Comparison of ENCODE assay signal across 17 cellular contexts in genomic region chr5:43433381-43433780, GRCh38. TPM values are rescaled to one million over a fixed set of nuclear protein-coding genes. Genes with fewer than 3 reads are reported as not detected.
DNase-seq lines count a peak whose midpoint lies in the region; ATAC-seq and TF ChIP-seq lines count a peak whose summit lies in the region.
"Had no signal": no experiment of that assay in that cellular context is flagged by ENCODE, and none has a peak within 500 bp of the region (broad histone marks: within the 10 kb centered on the region; RNA-seq: fewer than 3 reads in every experiment).

No MANE protein-coding gene starts in this region.

- no peaks in the 10 kb centered on the region for H3K36me3 ChIP-seq in colonic mucosa
- no peaks in the 10 kb centered on the region for H3K36me3 ChIP-seq in mesendoderm (ENCODE audit: control insufficient read depth, insufficient read depth, low read length)
- H3K36me3 ChIP-seq in thyroid gland, result no peaks in the 10 kb centered on the region
- no peaks in the 10 kb centered on the region for H3K36me3 ChIP-seq in ovary
- H3K36me3 ChIP-seq: BLaER1 treated with 17β-estradiol and CSF1 and Interleukin-3, amounts not matched to agents 10 nM and 100 nM; SJCRH30 had no signal

- H3K27ac Mint-ChIP-seq in Calu3 (ENCODE audit: unreplicated experiment), result peak overlapping the region; percentile 82

- TF ChIP-seq CTCF in Calu3 (IDR thresholded peaks at IDR 0.05; ENCODE audit: unreplicated experiment) (no peak), colonic mucosa (IDR thresholded peaks at IDR 0.05) (no peak), thyroid gland (IDR thresholded peaks at IDR 0.05) (no peak), ovary (IDR thresholded peaks at IDR 0.05) (no peak)

- no peak overlapping the region for H3K18ac ChIP-seq in mesendoderm (ENCODE audit: low read length)

- no peak overlapping the region for H3K23ac ChIP-seq in mesendoderm (ENCODE audit: low read length)

- TF ChIP-seq POLR2A in thyroid gland (IDR thresholded peaks at IDR 0.05), result no peak
- TF ChIP-seq POLR2A in ovary (IDR thresholded peaks at IDR 0.05), result no peak

- H3K56ac ChIP-seq in mesendoderm (ENCODE audit: low read length), result no peak overlapping the region

- H3K4ac ChIP-seq in mesendoderm (ENCODE audit: low read depth, low read length), result no peak overlapping the region

- H3K79me2 ChIP-seq in mesendoderm (ENCODE audit: control insufficient read depth, insufficient read depth, low read length), result no peaks in the 10 kb centered on the region

- no peak overlapping the region for H2BK15ac ChIP-seq in mesendoderm (replicated peaks; ENCODE audit: low read depth)

- H3K4me2 ChIP-seq in mesendoderm (ENCODE audit: low read length), result no peak overlapping the region

- DNase-seq in Calu3, result no peak
- DNase-seq in colonic mucosa, result no peak
- peak; percentile 8 for DNase-seq in mesendoderm
- peak in 1 of 2 donors; percentile 42 for DNase-seq in thyroid gland
- DNase-seq in NK-92 treated with Interleukin-12 subunit alpha and Interleukin-12 subunit beta, amount 100 ng/mL, for 24 hours (lab: John Stamatoyannopoulos, UW), result no peak
- no peak for DNase-seq in ovary
- DNase-seq: CD8-positive, alpha-beta memory T cell; DND-41; NCI-H1436; NCI-H1930; NCI-H345; NCI-H524 treated with DMSO at 0.1 percent for 48 hours; SJCRH30 had no signal

- no peaks in the 10 kb centered on the region for H3K79me1 ChIP-seq in mesendoderm (ENCODE audit: low read length)

- intact Hi-C loops in Calu3 (cut with micrococcal nuclease; ENCODE audit: unreplicated experiment), result loop anchor here (5.0 kb wide), 1 partner anchor 49 kb away; the partner anchor contains the start of gene TMEM267
- intact Hi-C loops in colonic mucosa (cut with DNase I), result no loop called here
- intact Hi-C loops in thyroid gland (cut with DNase I), result no loop called here
- intact Hi-C loops in ovary (cut with DNase I), result no loop called here

- peaks cover 44% of the 10 kb centered on the region for H3K4me1 Mint-ChIP-seq in Calu3 (ENCODE audit: low read depth, unreplicated experiment)
- H3K4me1 Mint-ChIP-seq: CD8-positive, alpha-beta memory T cell had no signal

- TF ChIP-seq EP300 in ovary (IDR thresholded peaks at IDR 0.05), result no peak

- H3K27me3 ChIP-seq in colonic mucosa (no peaks in the 10 kb centered on the region), mesendoderm (ENCODE audit: insufficient read depth, low read length, poor library complexity) (no peaks in the 10 kb centered on the region), thyroid gland (no peaks in the 10 kb centered on the region), ovary (no peaks in the 10 kb centered on the region)
- H3K27me3 ChIP-seq: BLaER1 treated with 17β-estradiol and CSF1 and Interleukin-3, amounts not matched to agents 10 nM and 100 nM; SJCRH30 had no signal

- no peak overlapping the region for H2BK120ac ChIP-seq in mesendoderm (ENCODE audit: low read depth, low read length)

- H3K27ac ChIP-seq in colonic mucosa (peak overlapping the region; percentile 62), mesendoderm (ENCODE audit: low read depth, low read length) (no peak overlapping the region), thyroid gland (peak overlapping the region; percentile 82 to 95 (median 92)), ovary (no peak overlapping the region)
- H3K27ac ChIP-seq: BLaER1 treated with 17β-estradiol and CSF1 and Interleukin-3, amounts not matched to agents 10 nM and 100 nM; SJCRH30 had no signal

- H3K9me3 ChIP-seq in colonic mucosa, result no peaks in the 10 kb centered on the region
- no peaks in the 10 kb centered on the region for H3K9me3 ChIP-seq in thyroid gland
- no peaks in the 10 kb centered on the region for H3K9me3 ChIP-seq in ovary
- H3K9me3 ChIP-seq: SJCRH30 had no signal

- no peak overlapping the region for H2AK5ac ChIP-seq in mesendoderm (ENCODE audit: low read length)

- BruUV-seq in Calu3 (replicated peaks; lab: Mats Ljungman, UMichigan), result no TSS peak

- peaks cover 8% of the 10 kb centered on the region for H3K36me3 Mint-ChIP-seq in Calu3 (ENCODE audit: insufficient read depth, unreplicated experiment)

- no peak overlapping the region for H3K4me3 ChIP-seq in colonic mucosa
- H3K4me3 ChIP-seq in mesendoderm (ENCODE audit: low read length), result no peak overlapping the region
- H3K4me3 ChIP-seq in thyroid gland (replicated peaks in 1 of 3), result no peak overlapping the region
- no peak overlapping the region for H3K4me3 ChIP-seq in ovary
- H3K4me3 ChIP-seq: BLaER1 treated with 17β-estradiol and CSF1 and Interleukin-3, amounts not matched to agents 10 nM and 100 nM; SJCRH30 had no signal

- no peaks in the 10 kb centered on the region for H3K27me3 Mint-ChIP-seq in Calu3 (ENCODE audit: unreplicated experiment)
- H3K27me3 Mint-ChIP-seq: CD8-positive, alpha-beta memory T cell had no signal

- H4K8ac ChIP-seq in mesendoderm (ENCODE audit: low read depth, low read length), result no peak overlapping the region

- no peak overlapping the region for H2BK5ac ChIP-seq in mesendoderm (ENCODE audit: low read length)

- H3K4me1 ChIP-seq in colonic mucosa (no peaks in the 10 kb centered on the region), mesendoderm (ENCODE audit: control insufficient read depth, low read depth, low read length) (peaks cover 8% of the 10 kb centered on the region), thyroid gland (peaks cover 26 to 58% of the 10 kb centered on the region in 2 donors), ovary (ENCODE audit: insufficient read depth) (no peaks in the 10 kb centered on the region)
- H3K4me1 ChIP-seq: SJCRH30 had no signal

- no peak overlapping the region for H4K5ac ChIP-seq in mesendoderm (ENCODE audit: low read length)

- ATAC-seq in HG03378 (IDR thresholded peaks at IDR 0.05; ENCODE audit: unreplicated experiment), result no peak

- H3K9me3 Mint-ChIP-seq in Calu3 (ENCODE audit: low read depth, unreplicated experiment), result peaks cover 3% of the 10 kb centered on the region

- H3K9ac ChIP-seq in colonic mucosa (ENCODE audit: low read depth in 2 of 2, low read length in 2 of 2) (no peak overlapping the region), mesendoderm (ENCODE audit: low read length) (no peak overlapping the region)
- H3K9ac ChIP-seq: BLaER1 treated with 17β-estradiol and CSF1 and Interleukin-3, amounts not matched to agents 10 nM and 100 nM had no signal

- no CpG with 5 or more reads among the region's 4 CpGs for WGBS in mesendoderm (ENCODE audit: extremely low coverage, insufficient coverage, low lambda C conversion rate)
- 66 to 67% methylated on average over 4 of the region's 4 CpGs for WGBS in thyroid gland, 2 donors
- 45 to 50% (median 48%) methylated on average over 4 of the region's 4 CpGs for WGBS in ovary, 3 donors

- no peak overlapping the region for H3K4me3 Mint-ChIP-seq in Calu3 (ENCODE audit: low read depth, unreplicated experiment)
- H3K4me3 Mint-ChIP-seq: CD8-positive, alpha-beta memory T cell had no signal

- CTCF ChIA-PET in Calu3 (lab: Charles Lee), result interaction anchor here (1.1 kb wide), 1 partner anchor 10 kb away, joined by 3 read pairs; no protein-coding TSS in a partner anchor

RNA-seq across cellular contexts. Expression of gene CCL28, which starts 21.2 kb away (rescaled TPM):
- total RNA-seq in Calu3 (2022) (9.9 and 12.2 TPM in 2 replicates), colonic mucosa (100 to 1,000 TPM in 1 of 2 donors, 10 to 100 TPM in 1; 56.8 to 116 TPM), thyroid gland (10 to 100 TPM; 21.5 to 44.7 (median 32.7) TPM), ovary (1 to 10 TPM in 5 of 7 donors, under 1 TPM in 1, not detected in 1; 0.82 to 2.2 (median 1.9) TPM)
- 0.14 TPM for polyA plus RNA-seq in mesendoderm (2013, experiment 1 of 2)
- 0.13 TPM for polyA plus RNA-seq in mesendoderm (2013, experiment 2 of 2)
- polyA plus RNA-seq in ovary, result 1 to 10 TPM in 1 of 2 donors, under 1 TPM in 1; 0.59 to 3.2 TPM
- total RNA-seq: G401, M059J, SJCRH30 had no signal

RNA-seq across cellular contexts. Expression of gene TMEM267, which starts 50.3 kb away (rescaled TPM):
- total RNA-seq in Calu3 (2022) (19.0 and 23.4 TPM in 2 replicates), colonic mucosa (10 to 100 TPM in 1 of 2 donors, 1 to 10 TPM in 1; 7.3 to 11.8 TPM), thyroid gland (10 to 100 TPM; 24.6 to 40.4 (median 29.2) TPM), ovary (10 to 100 TPM in 3 of 7 donors, 1 to 10 TPM in 4; 7.6 to 23.0 (median 9.8) TPM)
- 4.6 TPM for polyA plus RNA-seq in mesendoderm (2013, experiment 1 of 2)
- polyA plus RNA-seq in mesendoderm (2013, experiment 2 of 2), result 5.2 TPM
- polyA plus RNA-seq in ovary, result 1 to 10 TPM; 6.3 to 6.9 TPM

Comparison
In these comparisons a context has a peak if more than half of its experiments do, and no peak if none do; other contexts are left out.
1. H3K27ac ChIP-seq: peak in colonic mucosa (single experiment) and thyroid gland (3 of 3); none in mesendoderm (single experiment) and ovary (0 of 2).